In the genomic region with DNA sequence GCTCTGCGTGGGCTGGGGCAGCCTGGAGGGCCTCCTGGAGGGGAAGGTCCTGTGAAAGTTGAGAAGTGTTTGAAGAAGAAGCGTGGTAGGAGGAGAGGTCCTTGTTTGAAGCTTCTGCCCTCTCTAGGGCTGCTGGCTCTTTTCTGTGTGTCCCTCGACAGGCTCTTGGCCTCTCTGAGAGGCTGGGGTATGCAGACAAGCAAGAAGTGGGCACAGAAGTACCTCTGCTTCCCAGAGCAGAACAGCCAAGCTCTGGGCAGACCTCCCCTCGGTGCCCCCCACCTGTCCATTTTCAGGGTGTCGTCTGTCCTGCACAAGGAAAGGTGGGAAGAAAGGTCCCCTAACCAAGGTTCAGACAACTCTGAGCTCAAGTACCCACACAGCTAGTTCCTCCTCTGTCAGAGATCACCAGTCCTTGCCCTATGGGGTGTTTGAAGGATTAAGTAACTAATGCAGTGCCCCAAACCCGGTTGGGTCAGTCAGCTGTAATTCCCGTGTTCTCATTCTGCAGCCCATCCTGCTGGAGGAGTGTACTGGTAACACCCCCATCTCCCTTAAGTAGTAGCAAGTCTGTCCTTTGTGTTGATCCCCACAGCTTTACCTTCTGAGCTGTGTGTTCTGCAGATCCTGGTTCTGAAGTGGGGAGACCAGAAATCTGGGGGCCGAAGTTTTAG, we compare ENCODE assay signal across 1 cellular context.
TF ChIP-seq lines count a peak whose summit lies in the region.

No MANE protein-coding gene starts in this region.

TF ChIP-seq in SK-N-SH, 30 proteins besides CTCF, POLR2A, EP300 and RAD21 (continued from another document):
- TF ChIP-seq, protein P1, sequence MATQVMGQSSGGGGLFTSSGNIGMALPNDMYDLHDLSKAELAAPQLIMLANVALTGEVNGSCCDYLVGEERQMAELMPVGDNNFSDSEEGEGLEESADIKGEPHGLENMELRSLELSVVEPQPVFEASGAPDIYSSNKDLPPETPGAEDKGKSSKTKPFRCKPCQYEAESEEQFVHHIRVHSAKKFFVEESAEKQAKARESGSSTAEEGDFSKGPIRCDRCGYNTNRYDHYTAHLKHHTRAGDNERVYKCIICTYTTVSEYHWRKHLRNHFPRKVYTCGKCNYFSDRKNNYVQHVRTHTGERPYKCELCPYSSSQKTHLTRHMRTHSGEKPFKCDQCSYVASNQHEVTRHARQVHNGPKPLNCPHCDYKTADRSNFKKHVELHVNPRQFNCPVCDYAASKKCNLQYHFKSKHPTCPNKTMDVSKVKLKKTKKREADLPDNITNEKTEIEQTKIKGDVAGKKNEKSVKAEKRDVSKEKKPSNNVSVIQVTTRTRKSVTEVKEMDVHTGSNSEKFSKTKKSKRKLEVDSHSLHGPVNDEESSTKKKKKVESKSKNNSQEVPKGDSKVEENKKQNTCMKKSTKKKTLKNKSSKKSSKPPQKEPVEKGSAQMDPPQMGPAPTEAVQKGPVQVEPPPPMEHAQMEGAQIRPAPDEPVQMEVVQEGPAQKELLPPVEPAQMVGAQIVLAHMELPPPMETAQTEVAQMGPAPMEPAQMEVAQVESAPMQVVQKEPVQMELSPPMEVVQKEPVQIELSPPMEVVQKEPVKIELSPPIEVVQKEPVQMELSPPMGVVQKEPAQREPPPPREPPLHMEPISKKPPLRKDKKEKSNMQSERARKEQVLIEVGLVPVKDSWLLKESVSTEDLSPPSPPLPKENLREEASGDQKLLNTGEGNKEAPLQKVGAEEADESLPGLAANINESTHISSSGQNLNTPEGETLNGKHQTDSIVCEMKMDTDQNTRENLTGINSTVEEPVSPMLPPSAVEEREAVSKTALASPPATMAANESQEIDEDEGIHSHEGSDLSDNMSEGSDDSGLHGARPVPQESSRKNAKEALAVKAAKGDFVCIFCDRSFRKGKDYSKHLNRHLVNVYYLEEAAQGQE (IDR thresholded peaks at IDR 0.05; ENCODE audit: low read depth, low read length) = no peak
